In the genomic region with DNA sequence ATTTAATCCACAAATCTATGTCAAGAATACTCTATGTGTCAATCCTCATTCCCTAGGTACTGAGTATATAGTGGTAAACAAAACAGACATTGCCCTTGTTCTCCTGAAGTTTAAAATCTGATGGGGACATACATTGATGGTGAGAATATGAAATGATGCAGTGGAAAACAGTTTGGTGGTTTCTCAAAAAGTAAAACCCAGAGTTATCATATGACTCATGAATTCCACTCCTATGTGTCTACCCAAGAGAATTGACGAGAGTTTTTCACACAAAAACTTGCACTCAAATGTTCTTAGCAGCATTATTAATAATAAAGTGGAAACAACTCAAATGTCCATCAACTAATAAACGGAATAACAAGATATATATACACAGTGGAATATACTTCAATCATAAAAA, we compare ENCODE assay signal across 3 cellular contexts.
TF ChIP-seq lines count a peak whose summit lies in the region.

No MANE protein-coding gene starts in this region.

TF ChIP-seq in SK-N-SH, 30 proteins besides CTCF, POLR2A, EP300 and RAD21 (continued from another document):
- no peak for TF ChIP-seq TCF12 (IDR thresholded peaks at IDR 0.05)
- TF ChIP-seq, protein P1, sequence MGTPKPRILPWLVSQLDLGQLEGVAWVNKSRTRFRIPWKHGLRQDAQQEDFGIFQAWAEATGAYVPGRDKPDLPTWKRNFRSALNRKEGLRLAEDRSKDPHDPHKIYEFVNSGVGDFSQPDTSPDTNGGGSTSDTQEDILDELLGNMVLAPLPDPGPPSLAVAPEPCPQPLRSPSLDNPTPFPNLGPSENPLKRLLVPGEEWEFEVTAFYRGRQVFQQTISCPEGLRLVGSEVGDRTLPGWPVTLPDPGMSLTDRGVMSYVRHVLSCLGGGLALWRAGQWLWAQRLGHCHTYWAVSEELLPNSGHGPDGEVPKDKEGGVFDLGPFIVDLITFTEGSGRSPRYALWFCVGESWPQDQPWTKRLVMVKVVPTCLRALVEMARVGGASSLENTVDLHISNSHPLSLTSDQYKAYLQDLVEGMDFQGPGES (IDR thresholded peaks at IDR 0.05; ENCODE audit: low read depth, low read length), result no peak
- TF ChIP-seq EZH2phosphoT487 (IDR thresholded peaks at IDR 0.05; ENCODE audit: borderline replicate concordance, low read depth), result no peak
- no peak for TF ChIP-seq RFX5 (IDR thresholded peaks at IDR 0.05; ENCODE audit: low read length)
- 0 out of 2 replicates have a peak, but pooled peaks have one; percentile 22 for TF ChIP-seq JUND (IDR thresholded peaks at IDR 0.05)
- TF ChIP-seq FOSL2 (IDR thresholded peaks at IDR 0.05; ENCODE audit: borderline replicate concordance, low read depth), result peak; percentile 26; the same call in 1 of the 2 replicates

TF ChIP-seq in SK-N-SH treated with all-trans-retinoic acid at 6 μM for 48 hours, 23 proteins besides CTCF, POLR2A, EP300 and RAD21 (continued from another document):
- TF ChIP-seq ISL1 (CRISPR knock-in tag; IDR thresholded peaks at IDR 0.05), result no peak
- TF ChIP-seq RARB (CRISPR knock-in tag; IDR thresholded peaks at IDR 0.05), result no peak
- no peak for TF ChIP-seq ARNTL (CRISPR knock-in tag; IDR thresholded peaks at IDR 0.05; ENCODE audit: borderline replicate concordance, low read depth)
- no peak for TF ChIP-seq GLIS3 (CRISPR knock-in tag; IDR thresholded peaks at IDR 0.05)
- TF ChIP-seq, protein P2, sequence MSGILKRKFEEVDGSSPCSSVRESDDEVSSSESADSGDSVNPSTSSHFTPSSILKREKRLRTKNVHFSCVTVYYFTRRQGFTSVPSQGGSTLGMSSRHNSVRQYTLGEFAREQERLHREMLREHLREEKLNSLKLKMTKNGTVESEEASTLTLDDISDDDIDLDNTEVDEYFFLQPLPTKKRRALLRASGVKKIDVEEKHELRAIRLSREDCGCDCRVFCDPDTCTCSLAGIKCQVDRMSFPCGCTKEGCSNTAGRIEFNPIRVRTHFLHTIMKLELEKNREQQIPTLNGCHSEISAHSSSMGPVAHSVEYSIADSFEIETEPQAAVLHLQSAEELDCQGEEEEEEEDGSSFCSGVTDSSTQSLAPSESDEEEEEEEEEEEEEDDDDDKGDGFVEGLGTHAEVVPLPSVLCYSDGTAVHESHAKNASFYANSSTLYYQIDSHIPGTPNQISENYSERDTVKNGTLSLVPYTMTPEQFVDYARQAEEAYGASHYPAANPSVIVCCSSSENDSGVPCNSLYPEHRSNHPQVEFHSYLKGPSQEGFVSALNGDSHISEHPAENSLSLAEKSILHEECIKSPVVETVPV (CRISPR knock-in tag; IDR thresholded peaks at IDR 0.05), result no peak
- TF ChIP-seq SNAI2 (CRISPR knock-in tag; IDR thresholded peaks at IDR 0.05), result no peak
- no peak for TF ChIP-seq PPARA (CRISPR knock-in tag; IDR thresholded peaks at IDR 0.05; ENCODE audit: borderline replicate concordance)
- no peak for TF ChIP-seq ZC3H10 (CRISPR knock-in tag; IDR thresholded peaks at IDR 0.05)
- TF ChIP-seq, protein P3, sequence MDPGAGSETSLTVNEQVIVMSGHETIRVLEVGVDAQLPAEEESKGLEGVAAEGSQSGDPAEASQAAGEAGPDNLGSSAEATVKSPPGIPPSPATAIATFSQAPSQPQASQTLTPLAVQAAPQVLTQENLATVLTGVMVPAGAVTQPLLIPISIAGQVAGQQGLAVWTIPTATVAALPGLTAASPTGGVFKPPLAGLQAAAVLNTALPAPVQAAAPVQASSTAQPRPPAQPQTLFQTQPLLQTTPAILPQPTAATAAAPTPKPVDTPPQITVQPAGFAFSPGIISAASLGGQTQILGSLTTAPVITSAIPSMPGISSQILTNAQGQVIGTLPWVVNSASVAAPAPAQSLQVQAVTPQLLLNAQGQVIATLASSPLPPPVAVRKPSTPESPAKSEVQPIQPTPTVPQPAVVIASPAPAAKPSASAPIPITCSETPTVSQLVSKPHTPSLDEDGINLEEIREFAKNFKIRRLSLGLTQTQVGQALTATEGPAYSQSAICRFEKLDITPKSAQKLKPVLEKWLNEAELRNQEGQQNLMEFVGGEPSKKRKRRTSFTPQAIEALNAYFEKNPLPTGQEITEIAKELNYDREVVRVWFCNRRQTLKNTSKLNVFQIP (CRISPR knock-in tag; IDR thresholded peaks at IDR 0.05; ENCODE audit: borderline replicate concordance, low read depth), result no peak

TF ChIP-seq in GM12878, 131 proteins besides CTCF, POLR2A, EP300 and RAD21 (continues in another document):
- TF ChIP-seq MLLT1 (IDR thresholded peaks at IDR 0.05), result no peak
- no peak for TF ChIP-seq TCF12 (IDR thresholded peaks at IDR 0.05; ENCODE audit: low read depth, low read length)
- TF ChIP-seq, protein P4, sequence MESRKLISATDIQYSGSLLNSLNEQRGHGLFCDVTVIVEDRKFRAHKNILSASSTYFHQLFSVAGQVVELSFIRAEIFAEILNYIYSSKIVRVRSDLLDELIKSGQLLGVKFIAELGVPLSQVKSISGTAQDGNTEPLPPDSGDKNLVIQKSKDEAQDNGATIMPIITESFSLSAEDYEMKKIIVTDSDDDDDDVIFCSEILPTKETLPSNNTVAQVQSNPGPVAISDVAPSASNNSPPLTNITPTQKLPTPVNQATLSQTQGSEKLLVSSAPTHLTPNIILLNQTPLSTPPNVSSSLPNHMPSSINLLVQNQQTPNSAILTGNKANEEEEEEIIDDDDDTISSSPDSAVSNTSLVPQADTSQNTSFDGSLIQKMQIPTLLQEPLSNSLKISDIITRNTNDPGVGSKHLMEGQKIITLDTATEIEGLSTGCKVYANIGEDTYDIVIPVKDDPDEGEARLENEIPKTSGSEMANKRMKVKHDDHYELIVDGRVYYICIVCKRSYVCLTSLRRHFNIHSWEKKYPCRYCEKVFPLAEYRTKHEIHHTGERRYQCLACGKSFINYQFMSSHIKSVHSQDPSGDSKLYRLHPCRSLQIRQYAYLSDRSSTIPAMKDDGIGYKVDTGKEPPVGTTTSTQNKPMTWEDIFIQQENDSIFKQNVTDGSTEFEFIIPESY (IDR thresholded peaks at IDR 0.05), result no peak
- TF ChIP-seq USF2 (IDR thresholded peaks at IDR 0.05; ENCODE audit: borderline replicate concordance, low read depth, low read length), result no peak
- TF ChIP-seq MYB (IDR thresholded peaks at IDR 0.05; ENCODE audit: borderline replicate concordance, low read depth, low read length), result no peak
- TF ChIP-seq, protein P5, sequence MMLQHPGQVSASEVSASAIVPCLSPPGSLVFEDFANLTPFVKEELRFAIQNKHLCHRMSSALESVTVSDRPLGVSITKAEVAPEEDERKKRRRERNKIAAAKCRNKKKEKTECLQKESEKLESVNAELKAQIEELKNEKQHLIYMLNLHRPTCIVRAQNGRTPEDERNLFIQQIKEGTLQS (IDR thresholded peaks at IDR 0.05; ENCODE audit: borderline replicate concordance, extremely low read depth, low read depth, low read length), result no peak
- TF ChIP-seq ATF7 (IDR thresholded peaks at IDR 0.05; ENCODE audit: low read depth), result peak; percentile 38; the same call in 1 of the 2 replicates
- TF ChIP-seq, protein P6, sequence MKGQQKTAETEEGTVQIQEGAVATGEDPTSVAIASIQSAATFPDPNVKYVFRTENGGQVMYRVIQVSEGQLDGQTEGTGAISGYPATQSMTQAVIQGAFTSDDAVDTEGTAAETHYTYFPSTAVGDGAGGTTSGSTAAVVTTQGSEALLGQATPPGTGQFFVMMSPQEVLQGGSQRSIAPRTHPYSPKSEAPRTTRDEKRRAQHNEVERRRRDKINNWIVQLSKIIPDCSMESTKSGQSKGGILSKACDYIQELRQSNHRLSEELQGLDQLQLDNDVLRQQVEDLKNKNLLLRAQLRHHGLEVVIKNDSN (IDR thresholded peaks at IDR 0.05; ENCODE audit: borderline replicate concordance, extremely low read length, insufficient read depth, low read depth, low read length), result no peak
- TF ChIP-seq JUNB (IDR thresholded peaks at IDR 0.05), result peak; percentile 71
- TF ChIP-seq ZNF24 (IDR thresholded peaks at IDR 0.05), result no peak
- peak; percentile 73 for TF ChIP-seq MEF2B (IDR thresholded peaks at IDR 0.05; ENCODE audit: partially characterized antibody, poor library complexity, severe bottlenecking)
- no peak for TF ChIP-seq CBX5 (IDR thresholded peaks at IDR 0.05; ENCODE audit: low read depth)
- TF ChIP-seq CHD1 (IDR thresholded peaks at IDR 0.05; ENCODE audit: low read depth, low read length), result no peak
- TF ChIP-seq TAF1 (IDR thresholded peaks at IDR 0.05; ENCODE audit: borderline replicate concordance, low read depth, low read length), result no peak
- TF ChIP-seq RB1 (IDR thresholded peaks at IDR 0.05; ENCODE audit: borderline replicate concordance), result no peak
- no peak for TF ChIP-seq ZSCAN29 (IDR thresholded peaks at IDR 0.05)
- TF ChIP-seq BMI1 (IDR thresholded peaks at IDR 0.05; ENCODE audit: borderline replicate concordance), result no peak
- no peak for TF ChIP-seq TBL1XR1 (IDR thresholded peaks at IDR 0.05; ENCODE audit: low read depth, low read length)
- no peak for TF ChIP-seq ASH2L (IDR thresholded peaks at IDR 0.05; ENCODE audit: borderline replicate concordance, low read depth)
- no peak for TF ChIP-seq RCOR1 (conservative IDR thresholded peaks at IDR 0.05; ENCODE audit: low read depth, low read length)
- TF ChIP-seq HDAC2 (IDR thresholded peaks at IDR 0.05), result no peak
- TF ChIP-seq CBFB (IDR thresholded peaks at IDR 0.05; ENCODE audit: low read depth), result no peak
- no peak for TF ChIP-seq SRF (IDR thresholded peaks at IDR 0.05; ENCODE audit: low read depth in 2 of 2, low read length in 2 of 2)
- TF ChIP-seq, protein P7, sequence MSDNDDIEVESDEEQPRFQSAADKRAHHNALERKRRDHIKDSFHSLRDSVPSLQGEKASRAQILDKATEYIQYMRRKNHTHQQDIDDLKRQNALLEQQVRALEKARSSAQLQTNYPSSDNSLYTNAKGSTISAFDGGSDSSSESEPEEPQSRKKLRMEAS (IDR thresholded peaks at IDR 0.05; ENCODE audit: low read depth, low read length), result no peak
- no peak for TF ChIP-seq SMAD1 (IDR thresholded peaks at IDR 0.05; ENCODE audit: low read depth, partially characterized antibody)
- no peak for TF ChIP-seq E4F1 (IDR thresholded peaks at IDR 0.05; ENCODE audit: borderline replicate concordance, partially characterized antibody)
- no peak for TF ChIP-seq NRF1 (conservative IDR thresholded peaks at IDR 0.05; ENCODE audit: low read depth, low read length)
- peak; percentile 55; the same call in 1 of the 2 replicates for TF ChIP-seq NFIC (IDR thresholded peaks at IDR 0.05; ENCODE audit: low read depth, low read length)
- TF ChIP-seq SREBF2 (IDR thresholded peaks at IDR 0.05; ENCODE audit: low read length), result no peak
- no peak for TF ChIP-seq YBX1 (IDR thresholded peaks at IDR 0.05)
- no peak for TF ChIP-seq ZNF207 (IDR thresholded peaks at IDR 0.05; ENCODE audit: borderline replicate concordance)
- no peak for TF ChIP-seq CEBPB (IDR thresholded peaks at IDR 0.05; ENCODE audit: borderline replicate concordance in 1 of 2, low read depth in 2 of 2, low read length in 2 of 2)
- no peak for TF ChIP-seq RFX5 (IDR thresholded peaks at IDR 0.05; ENCODE audit: low read depth, low read length)
- no peak for TF ChIP-seq SPI1 (IDR thresholded peaks at IDR 0.05; ENCODE audit: borderline replicate concordance, insufficient read depth, low read depth, low read length)
- 0 out of 2 replicates have a peak, but pooled peaks have one; percentile 26 for TF ChIP-seq RELB (IDR thresholded peaks at IDR 0.05; ENCODE audit: low read depth)
- TF ChIP-seq EZH2 (IDR thresholded peaks at IDR 0.05; ENCODE audit: borderline replicate concordance, control insufficient read depth, low read depth, low read length), result no peak
- TF ChIP-seq RUNX3 (IDR thresholded peaks at IDR 0.05; ENCODE audit: low read length), result peak; percentile 65; the same call in 1 of the 2 replicates
- TF ChIP-seq BCL11A (IDR thresholded peaks at IDR 0.05; ENCODE audit: low read depth, low read length), result peak; percentile 21; the same call in 1 of the 2 replicates
- no peak for TF ChIP-seq ZBED1 (IDR thresholded peaks at IDR 0.05; ENCODE audit: borderline replicate concordance)
- TF ChIP-seq SUPT20H (IDR thresholded peaks at IDR 0.05; ENCODE audit: borderline replicate concordance, control insufficient read depth, low read depth, low read length), result no peak
- no peak for TF ChIP-seq DPF2 (IDR thresholded peaks at IDR 0.05)
